ENCODE assay signal across 8 cellular contexts in the genomic region with DNA sequence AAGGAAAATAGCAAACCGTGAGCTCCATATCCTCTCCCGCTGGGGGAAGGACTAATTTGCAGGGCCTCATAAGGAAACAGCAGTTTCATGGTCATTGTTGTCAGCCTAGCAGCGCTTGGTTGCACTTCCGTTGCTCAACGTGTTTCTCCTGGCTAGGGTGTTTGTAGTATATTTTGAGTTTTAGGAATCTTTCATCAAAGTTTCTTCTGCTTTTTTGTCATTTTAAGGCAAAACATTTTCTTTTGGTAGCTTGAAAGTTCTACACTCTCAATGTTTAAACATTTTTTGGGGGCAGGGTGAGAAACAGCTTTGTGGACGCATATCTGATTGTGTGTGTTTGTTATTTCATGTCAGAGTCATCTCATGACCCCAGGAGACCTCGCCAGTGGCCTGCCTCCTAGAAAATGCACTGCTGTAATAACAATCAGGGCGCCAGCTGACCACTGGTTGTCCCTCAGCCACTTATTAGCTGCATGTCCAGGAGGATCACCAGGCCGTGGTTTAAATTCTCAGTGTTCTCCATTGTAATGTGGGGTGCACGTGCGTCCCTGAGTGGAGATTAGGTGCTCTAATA. TPM values are rescaled to one million over a fixed set of nuclear protein-coding genes. Genes with fewer than 3 reads are reported as not detected.
DNase-seq lines count a peak whose midpoint lies in the region; ATAC-seq lines count a peak whose summit lies in the region.

No MANE protein-coding gene starts in this region.

- ATAC-seq in HG03108 (IDR thresholded peaks at IDR 0.05; ENCODE audit: unreplicated experiment): peak; percentile 65
- ATAC-seq in GM19324 (IDR thresholded peaks at IDR 0.05; ENCODE audit: low FRiP score, unreplicated experiment): no peak

- no peak for DNase-seq in CD4-positive, alpha-beta memory T cell
- DNase-seq in activated naive CD8-positive, alpha-beta T cell treated with anti-CD3 and anti-CD28 coated beads for 36 hours: no peak
- DNase-seq in medulla oblongata (ENCODE audit: extremely low spot score) (peak; percentile 61), COLO829 (ENCODE audit: low spot score) (no peak), posterior vena cava (ENCODE audit: low spot score) (no peak), NCI-H748 (lab: John Stamatoyannopoulos, UW; ENCODE audit: unreplicated experiment) (no peak)

- CTCF ChIA-PET in CD4-positive, alpha-beta memory T cell (lab: Charles Lee; ENCODE audit: partially characterized antibody): interaction anchor here (1.2 kb wide), 1 partner anchor 1199 kb away, joined by 3 read pairs; no protein-coding TSS in a partner anchor

- intact Hi-C loops in CD4-positive, alpha-beta memory T cell (cut with micrococcal nuclease): no loop called here
- intact Hi-C loops in posterior vena cava (cut with DNase I): no loop called here

- H3K4me3 ChIP-seq in CD4-positive, alpha-beta memory T cell (ENCODE audit: low read length in 2 of 2): no peak overlapping the region

- H3K4me1 ChIP-seq in CD4-positive, alpha-beta memory T cell (ENCODE audit: insufficient read depth, low read length): peaks cover 71% of the 10 kb centered on the region

- H3K4me1 Mint-ChIP-seq in CD4-positive, alpha-beta memory T cell: peaks cover 43 to 94% (median 74%) of the 10 kb centered on the region in 4 donors
- peaks cover 74% of the 10 kb centered on the region for H3K4me1 Mint-ChIP-seq in activated naive CD8-positive, alpha-beta T cell treated with anti-CD3 and anti-CD28 coated beads for 36 hours

- no peaks in the 10 kb centered on the region for H3K9me3 ChIP-seq in CD4-positive, alpha-beta memory T cell (ENCODE audit: control insufficient read depth in 1 of 2, low read length in 2 of 2)

- no peaks in the 10 kb centered on the region for H3K27me3 Mint-ChIP-seq in CD4-positive, alpha-beta memory T cell
- no peaks in the 10 kb centered on the region for H3K27me3 Mint-ChIP-seq in activated naive CD8-positive, alpha-beta T cell treated with anti-CD3 and anti-CD28 coated beads for 36 hours

- H3K27ac ChIP-seq in CD4-positive, alpha-beta memory T cell (ENCODE audit: low read depth, low read length): no peak overlapping the region

- H3K36me3 ChIP-seq in CD4-positive, alpha-beta memory T cell (ENCODE audit: insufficient read depth, low read length): no peaks in the 10 kb centered on the region

- H3K36me3 Mint-ChIP-seq in CD4-positive, alpha-beta memory T cell: peaks cover 0 to 16% of the 10 kb centered on the region in 2 donors
- H3K36me3 Mint-ChIP-seq in activated naive CD8-positive, alpha-beta T cell treated with anti-CD3 and anti-CD28 coated beads for 36 hours: peaks cover 28% of the 10 kb centered on the region

- H3K27ac Mint-ChIP-seq in CD4-positive, alpha-beta memory T cell: peak overlapping the region in 2 of 7 donors; percentile 26 to 30
- H3K27ac Mint-ChIP-seq in activated naive CD8-positive, alpha-beta T cell treated with anti-CD3 and anti-CD28 coated beads for 36 hours: peak overlapping the region; percentile 40

- H3K4me3 Mint-ChIP-seq in CD4-positive, alpha-beta memory T cell: peak overlapping the region in 5 of 8 donors; percentile 1 to 18 (median 12)
- H3K4me3 Mint-ChIP-seq in activated naive CD8-positive, alpha-beta T cell treated with anti-CD3 and anti-CD28 coated beads for 36 hours: peak overlapping the region; percentile 40

- no peaks in the 10 kb centered on the region for H3K27me3 ChIP-seq in CD4-positive, alpha-beta memory T cell (ENCODE audit: insufficient read depth, low read length)

- no peaks in the 10 kb centered on the region for H3K9me3 Mint-ChIP-seq in CD4-positive, alpha-beta memory T cell
- H3K9me3 Mint-ChIP-seq in activated naive CD8-positive, alpha-beta T cell treated with anti-CD3 and anti-CD28 coated beads for 36 hours: peaks cover 1% of the 10 kb centered on the region

- POLR2A ChIA-PET in CD4-positive, alpha-beta memory T cell (lab: Charles Lee; ENCODE audit: partially characterized antibody): interaction anchor here (1.2 to 3.4 kb wide), 4 partner anchors 11 to 22 kb away, joined by 3 to 11 read pairs (median 6); a partner anchor contains a TSS

RNA-seq across cellular contexts. Expression of a gene that starts 20.6 kb away (rescaled TPM):
- total RNA-seq in CD4-positive, alpha-beta memory T cell: 10 to 100 TPM; 20.2 to 21.6 TPM
- polyA plus RNA-seq in CD4-positive, alpha-beta memory T cell: 10 to 100 TPM in 1 of 2 donors, 1 to 10 TPM in 1; 2.4 to 11.7 TPM
- total RNA-seq in activated naive CD8-positive, alpha-beta T cell treated with anti-CD3 and anti-CD28 coated beads for 36 hours: 10 to 100 TPM; 19.3 to 20.1 TPM
- total RNA-seq in posterior vena cava: 1 to 10 TPM; 8.3 to 9.5 TPM
